ENCODE assay signal across 10 cellular contexts in the genomic region with DNA sequence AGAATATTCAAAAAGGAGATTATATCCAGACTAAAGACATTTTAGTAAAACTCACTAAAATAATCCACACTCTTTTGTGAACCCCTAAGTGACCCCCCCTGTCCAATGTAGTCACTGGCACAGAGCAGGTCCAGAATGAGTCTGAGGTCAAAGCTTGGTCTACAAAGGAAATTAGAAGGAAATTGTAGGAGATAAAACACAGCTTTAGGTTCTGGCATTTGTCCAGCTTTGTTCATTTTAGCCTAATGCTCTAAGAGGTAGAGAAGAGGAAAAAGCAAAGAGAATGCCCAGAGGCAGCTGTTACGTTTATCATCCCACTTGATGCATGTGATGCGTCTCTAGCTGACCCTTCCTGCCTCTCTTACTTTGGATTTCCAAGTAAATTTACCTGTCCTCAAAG.
A peak's percentile ranks its signal among the peaks of the same experiment; 100 is the strongest.
DNase-seq lines count a peak whose midpoint lies in the region; ATAC-seq and TF ChIP-seq lines count a peak whose summit lies in the region.
"Had no signal": no experiment of that assay in that cellular context is flagged by ENCODE, and none has a peak within 500 bp of the region (broad histone marks: within the 10 kb centered on the region; RNA-seq: fewer than 3 reads in every experiment).

No MANE protein-coding gene starts in this region.

- H3K4me3 ChIP-seq in SJCRH30 (peak overlapping the region; percentile 49), gastroesophageal sphincter (peak overlapping the region; percentile 15 to 19), upper lobe of right lung (peak overlapping the region; percentile 0), WERI-Rb-1 (ENCODE audit: low read depth, low read length) (no peak overlapping the region)
- H3K4me3 ChIP-seq: neural progenitor cell had no signal

- WGBS in gastroesophageal sphincter (ENCODE audit: low coverage in 1 of 2), 2 donors = 17 to 22% methylated on average over 2 of the region's 2 CpGs

- H3K4me1 ChIP-seq in SJCRH30 (peaks cover 31% of the 10 kb centered on the region), gastroesophageal sphincter (peaks cover 11 to 32% (median 17%) of the 10 kb centered on the region in 3 donors), upper lobe of right lung (peaks cover 14% of the 10 kb centered on the region)

- H3K9me3 ChIP-seq in SJCRH30 (replicated peaks) = no peaks in the 10 kb centered on the region
- no peaks in the 10 kb centered on the region for H3K9me3 ChIP-seq in gastroesophageal sphincter
- H3K9me3 ChIP-seq in upper lobe of right lung = no peaks in the 10 kb centered on the region
- H3K9me3 ChIP-seq in WERI-Rb-1 (ENCODE audit: severe bottlenecking) = no peaks in the 10 kb centered on the region

- intact Hi-C loops in upper lobe of right lung (cut with DNase I) = no loop called here

- TF ChIP-seq CTCF in gastroesophageal sphincter (IDR thresholded peaks at IDR 0.05) (no peak), upper lobe of right lung (IDR thresholded peaks at IDR 0.05) (no peak), WERI-Rb-1 (IDR thresholded peaks at IDR 0.05; ENCODE audit: low read depth, low read length) (no peak)

- H3K27me3 ChIP-seq in SJCRH30 (no peaks in the 10 kb centered on the region), gastroesophageal sphincter (no peaks in the 10 kb centered on the region), upper lobe of right lung (no peaks in the 10 kb centered on the region), WERI-Rb-1 (ENCODE audit: insufficient read depth, low read depth, severe bottlenecking) (no peaks in the 10 kb centered on the region)
- H3K27me3 ChIP-seq: neural progenitor cell had no signal

- DNase-seq in NCI-H2227 (lab: John Stamatoyannopoulos, UW; ENCODE audit: unreplicated experiment) (peak; percentile 10), NCI-H2227 treated with DMSO at 0.1 percent for 48 hours (lab: John Stamatoyannopoulos, UW) (no peak), SJCRH30 (peak; percentile 72 to 94), upper lobe of right lung (no peak), NOMO-1 treated with dmso at 0.1 percent for 144 hours (lab: John Stamatoyannopoulos, UW; ENCODE audit: unreplicated experiment) (no peak), WERI-Rb-1 (no peak)
- DNase-seq in activated CD4-positive, alpha-beta T cell treated with anti-CD3 and anti-CD28 coated beads for 48 hours = no peak
- DNase-seq: T-helper 9 cell had no signal

- H3K36me3 ChIP-seq in SJCRH30 (peaks cover 6% of the 10 kb centered on the region), gastroesophageal sphincter (no peaks in the 10 kb centered on the region), upper lobe of right lung (no peaks in the 10 kb centered on the region), WERI-Rb-1 (no peaks in the 10 kb centered on the region)
- H3K36me3 ChIP-seq: neural progenitor cell had no signal

- no peak for TF ChIP-seq POLR2A in gastroesophageal sphincter (IDR thresholded peaks at IDR 0.05)

- no peak for TF ChIP-seq EP300 in gastroesophageal sphincter (IDR thresholded peaks at IDR 0.05)

- no peak for ATAC-seq in gastroesophageal sphincter
- ATAC-seq in upper lobe of right lung = no peak

- H3K27ac ChIP-seq in SJCRH30 (peak overlapping the region; percentile 91), gastroesophageal sphincter (peak overlapping the region; percentile 74 to 88 (median 84)), upper lobe of right lung (no peak overlapping the region), WERI-Rb-1 (no peak overlapping the region)
- H3K27ac ChIP-seq: neural progenitor cell had no signal

Comparison
In these comparisons a context has a peak if more than half of its experiments do, and no peak if none do; other contexts are left out.
1. DNase-seq: peak in NCI-H2227 (single experiment) and SJCRH30 (2 of 2); none in NCI-H2227 treated with DMSO at 0.1 percent for 48 hours (single experiment), upper lobe of right lung (single experiment), activated CD4-positive, alpha-beta T cell treated with anti-CD3 and anti-CD28 coated beads for 48 hours (single experiment), NOMO-1 treated with dmso at 0.1 percent for 144 hours (single experiment) and WERI-Rb-1 (single experiment).
2. H3K27ac ChIP-seq: peak in SJCRH30 (single experiment) and gastroesophageal sphincter (4 of 4); none in upper lobe of right lung (single experiment) and WERI-Rb-1 (single experiment).